Comparison of ENCODE assay signal across 1 cellular context in the genomic region with DNA sequence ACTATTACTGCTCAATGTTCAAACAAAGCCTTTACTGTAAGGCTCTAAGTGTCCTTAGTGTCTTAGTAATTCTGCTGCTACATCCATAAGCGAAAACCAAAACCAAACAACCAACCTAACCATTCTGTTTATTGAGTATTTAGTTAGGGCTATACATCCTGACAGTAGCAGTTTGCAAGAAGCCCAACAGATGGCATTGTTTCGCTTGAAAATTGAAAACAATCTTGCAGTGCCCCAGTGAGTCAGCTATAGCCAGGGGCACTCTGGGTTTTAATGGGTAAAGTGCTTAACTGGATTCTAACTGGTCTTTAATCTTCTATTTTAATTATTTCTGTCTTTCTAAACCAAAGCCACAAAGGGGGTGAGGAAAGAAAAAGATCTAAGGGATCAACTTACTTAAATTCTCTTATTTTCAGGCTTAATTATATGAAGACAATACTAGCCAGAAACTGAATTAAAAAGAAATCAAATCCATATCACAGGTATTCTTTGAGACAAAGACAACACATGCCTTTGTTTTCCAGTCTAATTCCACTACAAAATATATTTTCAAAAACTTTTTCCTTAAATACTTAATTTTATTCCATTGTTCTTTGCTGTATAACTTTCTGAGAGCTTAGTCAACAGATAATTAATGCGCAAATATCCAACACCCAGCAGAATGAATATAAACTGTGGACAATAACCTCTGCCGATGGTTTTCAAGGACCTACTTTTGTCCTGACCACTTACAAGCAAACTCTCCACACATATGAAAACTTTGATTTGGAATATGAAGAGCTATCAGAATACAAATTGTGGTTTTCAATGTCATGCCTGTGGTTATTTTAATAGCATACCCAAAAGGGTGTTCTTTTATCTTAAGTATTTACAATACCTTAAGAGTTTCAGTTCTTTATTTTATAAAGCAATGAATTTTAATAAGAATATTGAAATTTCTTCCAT.
TF ChIP-seq lines count a peak whose summit lies in the region.

No MANE protein-coding gene starts in this region.

TF ChIP-seq in HepG2, 621 proteins besides CTCF, POLR2A, EP300 and RAD21 (continued from another document):
- TF ChIP-seq, protein P1, sequence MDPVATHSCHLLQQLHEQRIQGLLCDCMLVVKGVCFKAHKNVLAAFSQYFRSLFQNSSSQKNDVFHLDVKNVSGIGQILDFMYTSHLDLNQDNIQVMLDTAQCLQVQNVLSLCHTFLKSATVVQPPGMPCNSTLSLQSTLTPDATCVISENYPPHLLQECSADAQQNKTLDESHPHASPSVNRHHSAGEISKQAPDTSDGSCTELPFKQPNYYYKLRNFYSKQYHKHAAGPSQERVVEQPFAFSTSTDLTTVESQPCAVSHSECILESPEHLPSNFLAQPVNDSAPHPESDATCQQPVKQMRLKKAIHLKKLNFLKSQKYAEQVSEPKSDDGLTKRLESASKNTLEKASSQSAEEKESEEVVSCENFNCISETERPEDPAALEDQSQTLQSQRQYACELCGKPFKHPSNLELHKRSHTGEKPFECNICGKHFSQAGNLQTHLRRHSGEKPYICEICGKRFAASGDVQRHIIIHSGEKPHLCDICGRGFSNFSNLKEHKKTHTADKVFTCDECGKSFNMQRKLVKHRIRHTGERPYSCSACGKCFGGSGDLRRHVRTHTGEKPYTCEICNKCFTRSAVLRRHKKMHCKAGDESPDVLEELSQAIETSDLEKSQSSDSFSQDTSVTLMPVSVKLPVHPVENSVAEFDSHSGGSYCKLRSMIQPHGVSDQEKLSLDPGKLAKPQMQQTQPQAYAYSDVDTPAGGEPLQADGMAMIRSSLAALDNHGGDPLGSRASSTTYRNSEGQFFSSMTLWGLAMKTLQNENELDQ (CRISPR knock-in tag; IDR thresholded peaks at IDR 0.05; ENCODE audit: borderline replicate concordance) = no peak
- TF ChIP-seq XRCC5 (optimal IDR thresholded peaks at IDR 0.05; ENCODE audit: low read length) (peak; percentile 37), STAG1 (CRISPR knock-in tag; IDR thresholded peaks at IDR 0.05) (peak; percentile 71), ZNF652 (CRISPR knock-in tag; IDR thresholded peaks at IDR 0.05; ENCODE audit: borderline replicate concordance, low read depth) (0 out of 2 replicates have a peak, but pooled peaks have one; percentile 29), ZNF720 (CRISPR knock-in tag; IDR thresholded peaks at IDR 0.05) (no peak), ZNF501 (CRISPR knock-in tag; IDR thresholded peaks at IDR 0.05) (no peak), SNAPC2 (CRISPR knock-in tag; IDR thresholded peaks at IDR 0.05) (no peak), FOSL2 (CRISPR knock-in tag; IDR thresholded peaks at IDR 0.05) (peak; percentile 66), PCBP2 (optimal IDR thresholded peaks at IDR 0.05; ENCODE audit: low read depth, low read length, poor library complexity, severe bottlenecking) (no peak), SMAD3 (CRISPR knock-in tag; IDR thresholded peaks at IDR 0.05) (no peak)
- TF ChIP-seq, protein P2, sequence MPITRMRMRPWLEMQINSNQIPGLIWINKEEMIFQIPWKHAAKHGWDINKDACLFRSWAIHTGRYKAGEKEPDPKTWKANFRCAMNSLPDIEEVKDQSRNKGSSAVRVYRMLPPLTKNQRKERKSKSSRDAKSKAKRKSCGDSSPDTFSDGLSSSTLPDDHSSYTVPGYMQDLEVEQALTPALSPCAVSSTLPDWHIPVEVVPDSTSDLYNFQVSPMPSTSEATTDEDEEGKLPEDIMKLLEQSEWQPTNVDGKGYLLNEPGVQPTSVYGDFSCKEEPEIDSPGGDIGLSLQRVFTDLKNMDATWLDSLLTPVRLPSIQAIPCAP (CRISPR knock-in tag; IDR thresholded peaks at IDR 0.05; ENCODE audit: low read depth) = no peak
- TF ChIP-seq, protein P3, sequence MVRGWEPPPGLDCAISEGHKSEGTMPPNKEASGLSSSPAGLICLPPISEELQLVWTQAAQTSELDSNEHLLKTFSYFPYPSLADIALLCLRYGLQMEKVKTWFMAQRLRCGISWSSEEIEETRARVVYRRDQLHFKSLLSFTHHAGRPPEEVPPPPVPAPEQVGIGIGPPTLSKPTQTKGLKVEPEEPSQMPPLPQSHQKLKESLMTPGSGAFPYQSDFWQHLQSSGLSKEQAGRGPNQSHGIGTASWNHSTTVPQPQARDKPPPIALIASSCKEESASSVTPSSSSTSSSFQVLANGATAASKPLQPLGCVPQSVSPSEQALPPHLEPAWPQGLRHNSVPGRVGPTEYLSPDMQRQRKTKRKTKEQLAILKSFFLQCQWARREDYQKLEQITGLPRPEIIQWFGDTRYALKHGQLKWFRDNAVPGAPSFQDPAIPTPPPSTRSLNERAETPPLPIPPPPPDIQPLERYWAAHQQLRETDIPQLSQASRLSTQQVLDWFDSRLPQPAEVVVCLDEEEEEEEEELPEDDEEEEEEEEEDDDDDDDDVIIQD (CRISPR knock-in tag; IDR thresholded peaks at IDR 0.05; ENCODE audit: low read depth) = 0 out of 2 replicates have a peak, but pooled peaks have one; percentile 36
- TF ChIP-seq, protein P4, sequence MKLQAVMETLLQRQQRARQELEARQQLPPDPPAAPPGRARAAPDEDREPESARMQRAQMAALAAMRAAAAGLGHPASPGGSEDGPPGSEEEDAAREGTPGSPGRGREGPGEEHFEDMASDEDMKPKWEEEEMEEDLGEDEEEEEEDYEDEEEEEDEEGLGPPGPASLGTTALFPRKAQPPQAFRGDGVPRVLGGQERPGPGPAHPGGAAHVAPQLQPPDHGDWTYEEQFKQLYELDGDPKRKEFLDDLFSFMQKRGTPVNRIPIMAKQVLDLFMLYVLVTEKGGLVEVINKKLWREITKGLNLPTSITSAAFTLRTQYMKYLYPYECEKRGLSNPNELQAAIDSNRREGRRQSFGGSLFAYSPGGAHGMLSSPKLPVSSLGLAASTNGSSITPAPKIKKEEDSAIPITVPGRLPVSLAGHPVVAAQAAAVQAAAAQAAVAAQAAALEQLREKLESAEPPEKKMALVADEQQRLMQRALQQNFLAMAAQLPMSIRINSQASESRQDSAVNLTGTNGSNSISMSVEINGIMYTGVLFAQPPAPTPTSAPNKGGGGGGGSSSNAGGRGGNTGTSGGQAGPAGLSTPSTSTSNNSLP (IDR thresholded peaks at IDR 0.05; ENCODE audit: low read depth, low read length) = peak; percentile 15; the same call in 1 of the 2 replicates
